In genomic region chr12:67111182-67111581, GRCh38 we compare ENCODE assay signal across 18 cellular contexts.
DNase-seq lines count a peak whose midpoint lies in the region; ATAC-seq, FAIRE-seq and TF ChIP-seq lines count a peak whose summit lies in the region.
"Had no signal": no experiment of that assay in that cellular context is flagged by ENCODE, and none has a peak within 500 bp of the region (broad histone marks: within the 10 kb centered on the region; RNA-seq: fewer than 3 reads in every experiment).

No MANE protein-coding gene starts in this region.

- H3K27ac ChIP-seq in upper lobe of right lung = no peak overlapping the region
- H3K27ac ChIP-seq: KMS-11, Peyer's patch had no signal

- DNase-seq in NCI-H2171 treated with DMSO at 0.1 percent for 48 hours (lab: John Stamatoyannopoulos, UW) (peak; percentile 47), bronchial epithelial cell (ENCODE audit: low read depth) (peak; percentile 59), left kidney (ENCODE audit: low read depth, low spot score) (peak; percentile 54), upper lobe of right lung (no peak), NCI-H345 treated with DMSO at 0.1 percent for 48 hours (lab: John Stamatoyannopoulos, UW; ENCODE audit: unreplicated experiment) (no peak), NCI-H1436 (lab: John Stamatoyannopoulos, UW) (no peak)
- DNase-seq: CD4-positive, CD25-positive, alpha-beta regulatory T cell; DMS79; GOT3; IMR-90; NCI-H1105; NCI-H2029 treated with DMSO at 0.1 percent for 48 hours; NCI-H446 treated with DMSO at 0.1 percent for 48 hours; NCI-H69; Peyer's patch had no signal

- TF ChIP-seq CTCF in bronchial epithelial cell (IDR thresholded peaks at IDR 0.05; ENCODE audit: insufficient read depth, low read length, severe bottlenecking) = no peak
- no peak for TF ChIP-seq CTCF in upper lobe of right lung (IDR thresholded peaks at IDR 0.05)

- peak; percentile 29 for ATAC-seq in upper lobe of right lung
- no peak for ATAC-seq in HG03039 (IDR thresholded peaks at IDR 0.05; ENCODE audit: unreplicated experiment)
- ATAC-seq: SK-N-SH treated with all-trans-retinoic acid at 6 μM for 48 hours had no signal

- H3K36me3 ChIP-seq in bronchial epithelial cell (ENCODE audit: control insufficient read depth, insufficient read depth, low read length) = no peaks in the 10 kb centered on the region
- H3K36me3 ChIP-seq in upper lobe of right lung = no peaks in the 10 kb centered on the region
- H3K36me3 ChIP-seq: Peyer's patch had no signal

- no peaks in the 10 kb centered on the region for H3K4me1 ChIP-seq in upper lobe of right lung
- H3K4me1 ChIP-seq: Peyer's patch had no signal

- no peaks in the 10 kb centered on the region for H3K27me3 ChIP-seq in bronchial epithelial cell (ENCODE audit: control insufficient read depth, insufficient read depth, low read length)
- H3K27me3 ChIP-seq in upper lobe of right lung = no peaks in the 10 kb centered on the region
- H3K27me3 ChIP-seq: Peyer's patch had no signal

- intact Hi-C loops in upper lobe of right lung (cut with DNase I) = no loop called here

- H3K9me3 ChIP-seq in upper lobe of right lung = no peaks in the 10 kb centered on the region
- H3K9me3 ChIP-seq: Peyer's patch had no signal

- no peak overlapping the region for H3K4me3 ChIP-seq in bronchial epithelial cell (ENCODE audit: low read depth, low read length)
- no peak overlapping the region for H3K4me3 ChIP-seq in upper lobe of right lung
- H3K4me3 ChIP-seq: Peyer's patch had no signal

- peak; percentile 55 for FAIRE-seq in bronchial epithelial cell (lab: Jason Lieb, UNC)

Comparison
In these comparisons a context has a peak if more than half of its experiments do, and no peak if none do; other contexts are left out.
1. DNase-seq: peak in NCI-H2171 treated with DMSO at 0.1 percent for 48 hours (single experiment), bronchial epithelial cell (single experiment) and left kidney (single experiment); none in upper lobe of right lung (single experiment), NCI-H345 treated with DMSO at 0.1 percent for 48 hours (single experiment) and NCI-H1436 (single experiment).